ENCODE assay signal across 1 cellular context in the genomic region with DNA sequence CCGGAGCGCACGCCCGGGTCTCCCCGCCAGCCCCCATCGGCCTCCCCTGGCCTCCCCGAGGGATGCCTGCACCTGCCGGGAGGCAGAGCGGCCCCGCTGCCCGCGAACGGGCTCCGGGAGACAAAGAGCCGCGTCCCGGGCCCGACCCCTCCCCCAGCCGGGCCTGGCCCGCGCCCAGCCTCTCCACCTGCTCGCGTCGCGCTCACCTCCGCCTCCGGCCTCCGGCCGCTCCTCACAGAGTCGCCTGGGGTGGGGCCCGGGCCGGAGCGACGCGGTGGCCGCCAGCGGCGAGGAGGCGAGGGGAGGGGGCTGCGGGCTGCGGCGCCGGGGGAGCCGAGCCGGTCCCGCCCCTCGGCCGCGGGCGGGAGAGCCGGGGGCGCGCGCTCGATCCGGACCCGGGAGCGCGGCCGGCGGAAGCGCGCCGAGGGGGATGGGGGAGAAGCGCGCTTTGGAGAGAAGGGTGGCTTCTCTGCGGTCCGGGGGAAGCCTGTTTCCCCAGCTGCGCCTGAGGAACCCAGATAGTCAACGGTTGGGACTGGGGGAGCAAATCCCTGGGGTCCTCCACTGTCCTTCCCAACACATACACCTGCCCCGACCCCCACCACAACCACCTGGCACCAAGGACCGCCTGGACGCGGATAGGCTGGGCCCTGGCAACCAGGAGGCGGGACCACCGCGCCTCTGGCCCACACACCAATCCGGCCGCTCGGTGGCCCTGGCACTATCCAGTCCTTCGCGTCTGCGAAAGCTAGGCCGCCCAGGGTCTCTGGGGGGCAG.
TF ChIP-seq lines count a peak whose summit lies in the region.

A gene (minus strand): TSS at position 311 of the 777 bp plus-strand sequence. CDS start 701 bp downstream, outside the sequence.

TF ChIP-seq in K562, 482 proteins besides CTCF, POLR2A, EP300 and RAD21 (continued from another document and continues in another):
- TF ChIP-seq, protein P1, sequence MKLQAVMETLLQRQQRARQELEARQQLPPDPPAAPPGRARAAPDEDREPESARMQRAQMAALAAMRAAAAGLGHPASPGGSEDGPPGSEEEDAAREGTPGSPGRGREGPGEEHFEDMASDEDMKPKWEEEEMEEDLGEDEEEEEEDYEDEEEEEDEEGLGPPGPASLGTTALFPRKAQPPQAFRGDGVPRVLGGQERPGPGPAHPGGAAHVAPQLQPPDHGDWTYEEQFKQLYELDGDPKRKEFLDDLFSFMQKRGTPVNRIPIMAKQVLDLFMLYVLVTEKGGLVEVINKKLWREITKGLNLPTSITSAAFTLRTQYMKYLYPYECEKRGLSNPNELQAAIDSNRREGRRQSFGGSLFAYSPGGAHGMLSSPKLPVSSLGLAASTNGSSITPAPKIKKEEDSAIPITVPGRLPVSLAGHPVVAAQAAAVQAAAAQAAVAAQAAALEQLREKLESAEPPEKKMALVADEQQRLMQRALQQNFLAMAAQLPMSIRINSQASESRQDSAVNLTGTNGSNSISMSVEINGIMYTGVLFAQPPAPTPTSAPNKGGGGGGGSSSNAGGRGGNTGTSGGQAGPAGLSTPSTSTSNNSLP (IDR thresholded peaks at IDR 0.05; ENCODE audit: borderline replicate concordance, low read depth, low read length), result no peak
- TF ChIP-seq HLTF (IDR thresholded peaks at IDR 0.05) (no peak), SETDB1 (IDR thresholded peaks at IDR 0.05; ENCODE audit: low read length) (no peak), CEBPG (CRISPR knock-in tag; IDR thresholded peaks at IDR 0.05) (no peak), CEBPG (tag; conservative IDR thresholded peaks at IDR 0.05 in 1 of 2, IDR thresholded peaks at IDR 0.05 in 1 of 2) (no peak), ZNF77 (CRISPR knock-in tag; IDR thresholded peaks at IDR 0.05) (no peak), ZFX (CRISPR knock-in tag; IDR thresholded peaks at IDR 0.05) (peak; percentile 32; the same call in 1 of the 2 replicates), ZNF239 (CRISPR knock-in tag; IDR thresholded peaks at IDR 0.05) (no peak), LCOR (CRISPR knock-in tag; IDR thresholded peaks at IDR 0.05) (no peak), ZBTB7A (IDR thresholded peaks at IDR 0.05; ENCODE audit: borderline replicate concordance, control insufficient read depth, low read depth, low read length) (peak; percentile 40; the same call in 1 of the 2 replicates), ZNF584 (CRISPR knock-in tag; IDR thresholded peaks at IDR 0.05; ENCODE audit: low read depth) (no peak), RFX1 (IDR thresholded peaks at IDR 0.05) (no peak), ZNF24 (IDR thresholded peaks at IDR 0.05) (no peak), SOX6 (IDR thresholded peaks at IDR 0.05) (no peak), NFIC (IDR thresholded peaks at IDR 0.05) (no peak), PHF8 (IDR thresholded peaks at IDR 0.05; ENCODE audit: borderline replicate concordance, low read length) (peak; percentile 14; the same call in 1 of the 2 replicates)
- TF ChIP-seq, protein P2, sequence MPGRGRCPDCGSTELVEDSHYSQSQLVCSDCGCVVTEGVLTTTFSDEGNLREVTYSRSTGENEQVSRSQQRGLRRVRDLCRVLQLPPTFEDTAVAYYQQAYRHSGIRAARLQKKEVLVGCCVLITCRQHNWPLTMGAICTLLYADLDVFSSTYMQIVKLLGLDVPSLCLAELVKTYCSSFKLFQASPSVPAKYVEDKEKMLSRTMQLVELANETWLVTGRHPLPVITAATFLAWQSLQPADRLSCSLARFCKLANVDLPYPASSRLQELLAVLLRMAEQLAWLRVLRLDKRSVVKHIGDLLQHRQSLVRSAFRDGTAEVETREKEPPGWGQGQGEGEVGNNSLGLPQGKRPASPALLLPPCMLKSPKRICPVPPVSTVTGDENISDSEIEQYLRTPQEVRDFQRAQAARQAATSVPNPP (IDR thresholded peaks at IDR 0.05; ENCODE audit: borderline replicate concordance, insufficient read depth, insufficient read length), result no peak
- TF ChIP-seq, protein P3, sequence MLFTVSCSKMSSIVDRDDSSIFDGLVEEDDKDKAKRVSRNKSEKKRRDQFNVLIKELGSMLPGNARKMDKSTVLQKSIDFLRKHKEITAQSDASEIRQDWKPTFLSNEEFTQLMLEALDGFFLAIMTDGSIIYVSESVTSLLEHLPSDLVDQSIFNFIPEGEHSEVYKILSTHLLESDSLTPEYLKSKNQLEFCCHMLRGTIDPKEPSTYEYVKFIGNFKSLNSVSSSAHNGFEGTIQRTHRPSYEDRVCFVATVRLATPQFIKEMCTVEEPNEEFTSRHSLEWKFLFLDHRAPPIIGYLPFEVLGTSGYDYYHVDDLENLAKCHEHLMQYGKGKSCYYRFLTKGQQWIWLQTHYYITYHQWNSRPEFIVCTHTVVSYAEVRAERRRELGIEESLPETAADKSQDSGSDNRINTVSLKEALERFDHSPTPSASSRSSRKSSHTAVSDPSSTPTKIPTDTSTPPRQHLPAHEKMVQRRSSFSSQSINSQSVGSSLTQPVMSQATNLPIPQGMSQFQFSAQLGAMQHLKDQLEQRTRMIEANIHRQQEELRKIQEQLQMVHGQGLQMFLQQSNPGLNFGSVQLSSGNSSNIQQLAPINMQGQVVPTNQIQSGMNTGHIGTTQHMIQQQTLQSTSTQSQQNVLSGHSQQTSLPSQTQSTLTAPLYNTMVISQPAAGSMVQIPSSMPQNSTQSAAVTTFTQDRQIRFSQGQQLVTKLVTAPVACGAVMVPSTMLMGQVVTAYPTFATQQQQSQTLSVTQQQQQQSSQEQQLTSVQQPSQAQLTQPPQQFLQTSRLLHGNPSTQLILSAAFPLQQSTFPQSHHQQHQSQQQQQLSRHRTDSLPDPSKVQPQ (CRISPR knock-in tag; IDR thresholded peaks at IDR 0.05; ENCODE audit: borderline replicate concordance), result no peak
- TF ChIP-seq, protein P4, sequence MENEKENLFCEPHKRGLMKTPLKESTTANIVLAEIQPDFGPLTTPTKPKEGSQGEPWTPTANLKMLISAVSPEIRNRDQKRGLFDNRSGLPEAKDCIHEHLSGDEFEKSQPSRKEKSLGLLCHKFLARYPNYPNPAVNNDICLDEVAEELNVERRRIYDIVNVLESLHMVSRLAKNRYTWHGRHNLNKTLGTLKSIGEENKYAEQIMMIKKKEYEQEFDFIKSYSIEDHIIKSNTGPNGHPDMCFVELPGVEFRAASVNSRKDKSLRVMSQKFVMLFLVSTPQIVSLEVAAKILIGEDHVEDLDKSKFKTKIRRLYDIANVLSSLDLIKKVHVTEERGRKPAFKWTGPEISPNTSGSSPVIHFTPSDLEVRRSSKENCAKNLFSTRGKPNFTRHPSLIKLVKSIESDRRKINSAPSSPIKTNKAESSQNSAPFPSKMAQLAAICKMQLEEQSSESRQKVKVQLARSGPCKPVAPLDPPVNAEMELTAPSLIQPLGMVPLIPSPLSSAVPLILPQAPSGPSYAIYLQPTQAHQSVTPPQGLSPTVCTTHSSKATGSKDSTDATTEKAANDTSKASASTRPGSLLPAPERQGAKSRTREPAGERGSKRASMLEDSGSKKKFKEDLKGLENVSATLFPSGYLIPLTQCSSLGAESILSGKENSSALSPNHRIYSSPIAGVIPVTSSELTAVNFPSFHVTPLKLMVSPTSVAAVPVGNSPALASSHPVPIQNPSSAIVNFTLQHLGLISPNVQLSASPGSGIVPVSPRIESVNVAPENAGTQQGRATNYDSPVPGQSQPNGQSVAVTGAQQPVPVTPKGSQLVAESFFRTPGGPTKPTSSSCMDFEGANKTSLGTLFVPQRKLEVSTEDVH (IDR thresholded peaks at IDR 0.05; ENCODE audit: low read depth, partially characterized antibody), result no peak
- TF ChIP-seq, protein P5, sequence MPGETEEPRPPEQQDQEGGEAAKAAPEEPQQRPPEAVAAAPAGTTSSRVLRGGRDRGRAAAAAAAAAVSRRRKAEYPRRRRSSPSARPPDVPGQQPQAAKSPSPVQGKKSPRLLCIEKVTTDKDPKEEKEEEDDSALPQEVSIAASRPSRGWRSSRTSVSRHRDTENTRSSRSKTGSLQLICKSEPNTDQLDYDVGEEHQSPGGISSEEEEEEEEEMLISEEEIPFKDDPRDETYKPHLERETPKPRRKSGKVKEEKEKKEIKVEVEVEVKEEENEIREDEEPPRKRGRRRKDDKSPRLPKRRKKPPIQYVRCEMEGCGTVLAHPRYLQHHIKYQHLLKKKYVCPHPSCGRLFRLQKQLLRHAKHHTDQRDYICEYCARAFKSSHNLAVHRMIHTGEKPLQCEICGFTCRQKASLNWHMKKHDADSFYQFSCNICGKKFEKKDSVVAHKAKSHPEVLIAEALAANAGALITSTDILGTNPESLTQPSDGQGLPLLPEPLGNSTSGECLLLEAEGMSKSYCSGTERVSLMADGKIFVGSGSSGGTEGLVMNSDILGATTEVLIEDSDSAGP (CRISPR knock-in tag; IDR thresholded peaks at IDR 0.05), result no peak
- TF ChIP-seq, protein P6, sequence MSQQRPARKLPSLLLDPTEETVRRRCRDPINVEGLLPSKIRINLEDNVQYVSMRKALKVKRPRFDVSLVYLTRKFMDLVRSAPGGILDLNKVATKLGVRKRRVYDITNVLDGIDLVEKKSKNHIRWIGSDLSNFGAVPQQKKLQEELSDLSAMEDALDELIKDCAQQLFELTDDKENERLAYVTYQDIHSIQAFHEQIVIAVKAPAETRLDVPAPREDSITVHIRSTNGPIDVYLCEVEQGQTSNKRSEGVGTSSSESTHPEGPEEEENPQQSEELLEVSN (IDR thresholded peaks at IDR 0.05; ENCODE audit: borderline replicate concordance in 1 of 2, extremely low read depth in 1 of 2, insufficient read depth in 1 of 2, insufficient read length in 1 of 2, low read depth in 1 of 2, low read length in 1 of 2, poor library complexity in 1 of 2, severe bottlenecking in 1 of 2), result peak in 1 of 2 experiments; percentile 64
- TF ChIP-seq, protein P7, sequence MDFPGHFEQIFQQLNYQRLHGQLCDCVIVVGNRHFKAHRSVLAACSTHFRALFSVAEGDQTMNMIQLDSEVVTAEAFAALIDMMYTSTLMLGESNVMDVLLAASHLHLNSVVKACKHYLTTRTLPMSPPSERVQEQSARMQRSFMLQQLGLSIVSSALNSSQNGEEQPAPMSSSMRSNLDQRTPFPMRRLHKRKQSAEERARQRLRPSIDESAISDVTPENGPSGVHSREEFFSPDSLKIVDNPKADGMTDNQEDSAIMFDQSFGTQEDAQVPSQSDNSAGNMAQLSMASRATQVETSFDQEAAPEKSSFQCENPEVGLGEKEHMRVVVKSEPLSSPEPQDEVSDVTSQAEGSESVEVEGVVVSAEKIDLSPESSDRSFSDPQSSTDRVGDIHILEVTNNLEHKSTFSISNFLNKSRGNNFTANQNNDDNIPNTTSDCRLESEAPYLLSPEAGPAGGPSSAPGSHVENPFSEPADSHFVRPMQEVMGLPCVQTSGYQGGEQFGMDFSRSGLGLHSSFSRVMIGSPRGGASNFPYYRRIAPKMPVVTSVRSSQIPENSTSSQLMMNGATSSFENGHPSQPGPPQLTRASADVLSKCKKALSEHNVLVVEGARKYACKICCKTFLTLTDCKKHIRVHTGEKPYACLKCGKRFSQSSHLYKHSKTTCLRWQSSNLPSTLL (IDR thresholded peaks at IDR 0.05), result peak; percentile 97
- TF ChIP-seq, protein P8, sequence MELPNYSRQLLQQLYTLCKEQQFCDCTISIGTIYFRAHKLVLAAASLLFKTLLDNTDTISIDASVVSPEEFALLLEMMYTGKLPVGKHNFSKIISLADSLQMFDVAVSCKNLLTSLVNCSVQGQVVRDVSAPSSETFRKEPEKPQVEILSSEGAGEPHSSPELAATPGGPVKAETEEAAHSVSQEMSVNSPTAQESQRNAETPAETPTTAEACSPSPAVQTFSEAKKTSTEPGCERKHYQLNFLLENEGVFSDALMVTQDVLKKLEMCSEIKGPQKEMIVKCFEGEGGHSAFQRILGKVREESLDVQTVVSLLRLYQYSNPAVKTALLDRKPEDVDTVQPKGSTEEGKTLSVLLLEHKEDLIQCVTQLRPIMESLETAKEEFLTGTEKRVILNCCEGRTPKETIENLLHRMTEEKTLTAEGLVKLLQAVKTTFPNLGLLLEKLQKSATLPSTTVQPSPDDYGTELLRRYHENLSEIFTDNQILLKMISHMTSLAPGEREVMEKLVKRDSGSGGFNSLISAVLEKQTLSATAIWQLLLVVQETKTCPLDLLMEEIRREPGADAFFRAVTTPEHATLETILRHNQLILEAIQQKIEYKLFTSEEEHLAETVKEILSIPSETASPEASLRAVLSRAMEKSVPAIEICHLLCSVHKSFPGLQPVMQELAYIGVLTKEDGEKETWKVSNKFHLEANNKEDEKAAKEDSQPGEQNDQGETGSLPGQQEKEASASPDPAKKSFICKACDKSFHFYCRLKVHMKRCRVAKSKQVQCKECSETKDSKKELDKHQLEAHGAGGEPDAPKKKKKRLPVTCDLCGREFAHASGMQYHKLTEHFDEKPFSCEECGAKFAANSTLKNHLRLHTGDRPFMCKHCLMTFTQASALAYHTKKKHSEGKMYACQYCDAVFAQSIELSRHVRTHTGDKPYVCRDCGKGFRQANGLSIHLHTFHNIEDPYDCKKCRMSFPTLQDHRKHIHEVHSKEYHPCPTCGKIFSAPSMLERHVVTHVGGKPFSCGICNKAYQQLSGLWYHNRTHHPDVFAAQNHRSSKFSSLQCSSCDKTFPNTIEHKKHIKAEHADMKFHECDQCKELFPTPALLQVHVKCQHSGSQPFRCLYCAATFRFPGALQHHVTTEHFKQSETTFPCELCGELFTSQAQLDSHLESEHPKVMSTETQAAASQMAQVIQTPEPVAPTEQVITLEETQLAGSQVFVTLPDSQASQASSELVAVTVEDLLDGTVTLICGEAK (IDR thresholded peaks at IDR 0.05), result no peak
- TF ChIP-seq, protein P8 (CRISPR knock-in tag; IDR thresholded peaks at IDR 0.05), result no peak
- TF ChIP-seq, protein P9, sequence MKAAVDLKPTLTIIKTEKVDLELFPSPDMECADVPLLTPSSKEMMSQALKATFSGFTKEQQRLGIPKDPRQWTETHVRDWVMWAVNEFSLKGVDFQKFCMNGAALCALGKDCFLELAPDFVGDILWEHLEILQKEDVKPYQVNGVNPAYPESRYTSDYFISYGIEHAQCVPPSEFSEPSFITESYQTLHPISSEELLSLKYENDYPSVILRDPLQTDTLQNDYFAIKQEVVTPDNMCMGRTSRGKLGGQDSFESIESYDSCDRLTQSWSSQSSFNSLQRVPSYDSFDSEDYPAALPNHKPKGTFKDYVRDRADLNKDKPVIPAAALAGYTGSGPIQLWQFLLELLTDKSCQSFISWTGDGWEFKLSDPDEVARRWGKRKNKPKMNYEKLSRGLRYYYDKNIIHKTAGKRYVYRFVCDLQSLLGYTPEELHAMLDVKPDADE (conservative IDR thresholded peaks at IDR 0.05; ENCODE audit: control insufficient read depth, low read depth, low read length), result 0 out of 2 replicates have a peak, but pooled peaks have one; percentile 54
